In the genomic region with DNA sequence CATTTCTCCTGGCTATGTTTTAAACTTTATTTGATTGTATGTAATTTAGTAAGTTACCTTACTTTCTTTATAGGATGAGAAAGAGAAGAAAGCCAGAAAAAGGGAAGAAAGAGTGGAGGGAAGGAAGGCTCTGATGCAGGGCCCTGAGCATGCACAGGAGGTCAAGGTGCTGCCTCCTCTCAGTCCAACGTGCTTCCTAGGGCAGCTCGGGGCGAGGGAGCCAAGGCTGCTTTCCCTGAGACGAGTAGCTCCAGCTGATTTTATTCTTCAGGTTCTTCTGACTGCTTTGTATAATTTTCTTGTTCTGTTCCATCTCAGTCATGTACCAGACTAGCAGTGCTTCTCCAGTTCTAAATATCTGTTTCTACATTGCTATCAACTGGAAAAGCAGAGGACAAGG, we compare ENCODE assay signal across 24 cellular contexts. TPM values are rescaled to one million over a fixed set of nuclear protein-coding genes. Genes with fewer than 3 reads are reported as not detected.
DNase-seq lines count a peak whose midpoint lies in the region; ATAC-seq and TF ChIP-seq lines count a peak whose summit lies in the region.
"Had no signal": no experiment of that assay in that cellular context is flagged by ENCODE, and none has a peak within 500 bp of the region (broad histone marks: within the 10 kb centered on the region; RNA-seq: fewer than 3 reads in every experiment).

No MANE protein-coding gene starts in this region.

- H3K4me2 ChIP-seq in BLaER1 (peak overlapping the region; percentile 92), OCI-LY7 (ENCODE audit: low read length) (peak overlapping the region; percentile 85)

- H3K27me3 ChIP-seq in BLaER1 = no peaks in the 10 kb centered on the region
- H3K27me3 ChIP-seq: testis had no signal

- peaks cover 85% of the 10 kb centered on the region for H3K4me1 ChIP-seq in BLaER1
- peaks cover 86% of the 10 kb centered on the region for H3K4me1 ChIP-seq in OCI-LY7 (ENCODE audit: insufficient read depth, low read length, poor library complexity, severe bottlenecking)
- H3K4me1 ChIP-seq: SJCRH30 had no signal

- H3K27ac ChIP-seq in BLaER1 (peak overlapping the region; percentile 68), OCI-LY7 (ENCODE audit: low read depth, low read length, poor library complexity, severe bottlenecking) (peak overlapping the region; percentile 72)
- H3K27ac ChIP-seq: SJCRH30, testis had no signal

- POLR2A ChIA-PET in OCI-LY7 (lab: Charles Lee) = interaction anchor here (1.2 to 1.3 kb wide), 3 partner anchors 9 to 46 kb away, joined by 3 to 4 read pairs (median 4); no protein-coding TSS in a partner anchor

- no peaks in the 10 kb centered on the region for H3K36me3 ChIP-seq in BLaER1
- no peaks in the 10 kb centered on the region; the same call in 1 of the 2 replicates for H3K36me3 ChIP-seq in OCI-LY7 (ENCODE audit: insufficient read depth, low read length)
- H3K36me3 ChIP-seq: SJCRH30 had no signal

- intact Hi-C loops in OCI-LY7 (cut with micrococcal nuclease; ENCODE audit: unreplicated experiment) = no loop called here

- peaks cover 20% of the 10 kb centered on the region for H3K27me3 Mint-ChIP-seq in endothelial cell (ENCODE audit: unreplicated experiment)
- peaks cover 23 to 24% of the 10 kb centered on the region in 2 donors for H3K27me3 Mint-ChIP-seq in natural killer cell treated with Interleukin-12 subunit alpha and Interleukin-12 subunit beta and Interleukin-15 and Interleukin-18, amount 100 ng/mL, for 72 hours

- peaks cover 3% of the 10 kb centered on the region for H3K36me3 Mint-ChIP-seq in endothelial cell (ENCODE audit: low read depth, unreplicated experiment)
- H3K36me3 Mint-ChIP-seq in natural killer cell treated with Interleukin-12 subunit alpha and Interleukin-12 subunit beta and Interleukin-15 and Interleukin-18, amount 100 ng/mL, for 72 hours = no peaks in the 10 kb centered on the region
- H3K36me3 Mint-ChIP-seq: stimulated activated naive B cell treated with anti-CD40 and anti-IgM and Interleukin-4, amounts not matched to agents 10 μg/mL and 1 μg/mL and 100 μg/mL, for 72 hours had no signal

- no peak for ATAC-seq in natural killer cell treated with Interleukin-12 subunit alpha and Interleukin-12 subunit beta and Interleukin-15 and Interleukin-18, amount 100 ng/mL, for 72 hours
- ATAC-seq: activated naive CD4-positive, alpha-beta T cell treated with anti-CD3 and anti-CD28 coated beads, Interleukin-2, amount 50 U/mL, for 72 hours; left lobe of liver; stimulated activated naive B cell treated with anti-CD40 and anti-IgM and Interleukin-4, amounts not matched to agents 10 μg/mL and 1 μg/mL and 100 μg/mL, for 72 hours had no signal

- H3K4me3 ChIP-seq in BLaER1 (no peak overlapping the region), OCI-LY7 (ENCODE audit: low read depth, low read length, poor library complexity, severe bottlenecking) (peak overlapping the region; percentile 77)
- H3K4me3 ChIP-seq: SJCRH30, testis had no signal

- peaks cover 40% of the 10 kb centered on the region; the same call in 1 of the 2 replicates for H4K20me1 ChIP-seq in BLaER1
- H4K20me1 ChIP-seq in OCI-LY7 (ENCODE audit: insufficient read depth, low read length) = no peaks in the 10 kb centered on the region

- H3K9me3 Mint-ChIP-seq in endothelial cell (ENCODE audit: unreplicated experiment) = no peaks in the 10 kb centered on the region
- H3K9me3 Mint-ChIP-seq in natural killer cell treated with Interleukin-12 subunit alpha and Interleukin-12 subunit beta and Interleukin-15 and Interleukin-18, amount 100 ng/mL, for 72 hours = no peaks in the 10 kb centered on the region
- H3K9me3 Mint-ChIP-seq: activated naive CD4-positive, alpha-beta T cell treated with anti-CD3 and anti-CD28 coated beads, Interleukin-2, amount 50 U/mL, for 72 hours; activated T-helper 2 cell treated with anti-CD3 and anti-CD28 coated beads, Interferon-gamma antibody, Interleukin-2, Interleukin-4, amounts not matched to agents 10 μg/mL and 5 μg/mL and 100 μg/mL, durations not matched to agents 14 hours and 24 hours and 36 hours; stimulated activated naive B cell treated with anti-CD40 and anti-IgM and Interleukin-4, amounts not matched to agents 10 μg/mL and 1 μg/mL and 100 μg/mL, for 72 hours had no signal

- H3K79me2 ChIP-seq in OCI-LY7 (ENCODE audit: insufficient read depth, low read depth, low read length) = peaks cover 51% of the 10 kb centered on the region; the same call in 1 of the 2 replicates

- no peaks in the 10 kb centered on the region for H3K9me3 ChIP-seq in BLaER1
- no peaks in the 10 kb centered on the region for H3K9me3 ChIP-seq in OCI-LY7 (ENCODE audit: low read length)
- H3K9me3 ChIP-seq: SJCRH30, testis had no signal

- H2AFZ ChIP-seq in OCI-LY7 (ENCODE audit: low read length) = no peak overlapping the region

- CTCF ChIA-PET in OCI-LY7 (lab: Charles Lee; ENCODE audit: unreplicated experiment) = no interaction called here

- H3K4me1 Mint-ChIP-seq in endothelial cell (ENCODE audit: unreplicated experiment) = peaks cover 70% of the 10 kb centered on the region
- H3K4me1 Mint-ChIP-seq in natural killer cell treated with Interleukin-12 subunit alpha and Interleukin-12 subunit beta and Interleukin-15 and Interleukin-18, amount 100 ng/mL, for 72 hours (ENCODE audit: low read depth in 2 of 2) = peaks cover 6 to 8% of the 10 kb centered on the region in 2 donors

- no peak for DNase-seq in OCI-LY7 (ENCODE audit: low spot score)
- no peak for DNase-seq in endothelial cell (ENCODE audit: low spot score)
- DNase-seq in pons (ENCODE audit: low spot score) = peak; percentile 30
- no peak for DNase-seq in natural killer cell treated with Interleukin-12 subunit alpha and Interleukin-12 subunit beta and Interleukin-15 and Interleukin-18, amount 100 ng/mL, for 72 hours (ENCODE audit: low spot score)
- DNase-seq in nucleus accumbens (lab: John Stamatoyannopoulos, UW) = no peak
- DNase-seq in NCI-H187 (lab: John Stamatoyannopoulos, UW) = no peak
- DNase-seq in globus pallidus (ENCODE audit: low spot score) = no peak
- DNase-seq: activated CD4-positive, alpha-beta T cell treated with anti-CD3 and anti-CD28 coated beads for 4 hours; activated CD8-positive, alpha-beta memory T cell treated with anti-CD3 and anti-CD28 coated beads for 24 hours; activated T-cell treated with anti-CD3 and anti-CD28 coated beads for 4 hours; DMS 273 treated with DMSO at 0.1 percent for 48 hours; MV-4-11; NCI-H1436; NCI-H2107; NCI-H748 treated with DMSO at 0.1 percent for 48 hours; stimulated activated naive B cell treated with anti-CD40 and anti-IgM and Interleukin-4, amounts not matched to agents 10 μg/mL and 1 μg/mL and 100 μg/mL, for 72 hours; SW 1271; testis had no signal

- no TSS peak for BruUV-seq in OCI-LY7 (replicated peaks; lab: Mats Ljungman, UMichigan)

- no peaks in the 10 kb centered on the region for H3K9me2 ChIP-seq in OCI-LY7 (ENCODE audit: insufficient read depth, low read length)

- TF ChIP-seq CTCF in OCI-LY7 (conservative IDR thresholded peaks at IDR 0.05; ENCODE audit: low read length) (no peak), endothelial cell (IDR thresholded peaks at IDR 0.05; ENCODE audit: unreplicated experiment) (no peak)

- H3K4me3 Mint-ChIP-seq in endothelial cell (ENCODE audit: unreplicated experiment) = peak overlapping the region; percentile 25
- H3K4me3 Mint-ChIP-seq in natural killer cell treated with Interleukin-12 subunit alpha and Interleukin-12 subunit beta and Interleukin-15 and Interleukin-18, amount 100 ng/mL, for 72 hours = no peak overlapping the region
- H3K4me3 Mint-ChIP-seq: B cell; stimulated activated naive B cell treated with anti-CD40 and anti-IgM and Interleukin-4, amounts not matched to agents 10 μg/mL and 1 μg/mL and 100 μg/mL, for 72 hours had no signal

- peak overlapping the region; percentile 9 for H3K27ac Mint-ChIP-seq in endothelial cell (ENCODE audit: unreplicated experiment)
- no peak overlapping the region for H3K27ac Mint-ChIP-seq in natural killer cell treated with Interleukin-12 subunit alpha and Interleukin-12 subunit beta and Interleukin-15 and Interleukin-18, amount 100 ng/mL, for 72 hours
- H3K27ac Mint-ChIP-seq: activated naive CD4-positive, alpha-beta T cell treated with anti-CD3 and anti-CD28 coated beads, Interleukin-2, amount 50 U/mL, for 72 hours; activated T-helper 2 cell treated with anti-CD3 and anti-CD28 coated beads, Interferon-gamma antibody, Interleukin-2, Interleukin-4, amounts not matched to agents 10 μg/mL and 5 μg/mL and 100 μg/mL, durations not matched to agents 14 hours and 24 hours and 36 hours; stimulated activated naive B cell treated with anti-CD40 and anti-IgM and Interleukin-4, amounts not matched to agents 10 μg/mL and 1 μg/mL and 100 μg/mL, for 72 hours had no signal

- H3K9ac ChIP-seq in BLaER1 = peak overlapping the region; percentile 44; the same call in 1 of the 2 replicates

RNA-seq across cellular contexts. Expression of a gene that starts 3.4 kb away (rescaled TPM):
- 11.3 and 12.5 TPM in 2 replicates for total RNA-seq in OCI-LY7 (2014; rRNA removed; shearing (Covaris generic))
- total RNA-seq in OCI-LY7 (2022) (7.4 and 10.5 TPM in 2 replicates), endothelial cell (ENCODE audit: unreplicated experiment) (71.7 TPM)
- not detected for total RNA-seq in natural killer cell treated with Interleukin-12 subunit alpha and Interleukin-12 subunit beta and Interleukin-15 and Interleukin-18, amount 100 ng/mL, for 72 hours
- total RNA-seq: SJCRH30 had no signal

Comparison
In these comparisons a context has a peak if more than half of its experiments do, and no peak if none do; other contexts are left out.
1. RNA of a gene that starts 3.4 kb away (total RNA-seq): 71.7 TPM in endothelial cell (single experiment) and 7.4 to 12.5 TPM in OCI-LY7; not detected in natural killer cell treated with Interleukin-12 subunit alpha and Interleukin-12 subunit beta and Interleukin-15 and Interleukin-18, amount 100 ng/mL, for 72 hours; every median in the first group is over 4 times any median in the second.